ENCODE assay signal across 23 cellular contexts in genomic region chr5:54561646-54562045, GRCh38.
"Had no signal": no experiment of that assay in that cellular context is flagged by ENCODE, and none has a peak within 500 bp of the region (broad histone marks: within the 10 kb centered on the region; RNA-seq: fewer than 3 reads in every experiment).

No MANE protein-coding gene starts in this region.

- ATAC-seq: effector memory CD8-positive, alpha-beta T cell; foreskin keratinocyte; gastroesophageal sphincter; heart left ventricle; left cardiac atrium; left lung; left ventricle myocardium superior; lower lobe of right lung; naive thymus-derived CD4-positive, alpha-beta T cell had no signal

- H3K27ac Mint-ChIP-seq: effector memory CD8-positive, alpha-beta T cell; endodermal cell; memory B cell; naive thymus-derived CD4-positive, alpha-beta T cell had no signal

- H3K36me3 Mint-ChIP-seq: memory B cell had no signal

- H3K9me3 ChIP-seq: esophagus muscularis mucosa, gastroesophageal sphincter, left lung, lower lobe of right lung had no signal

- H3K36me3 ChIP-seq: esophagus muscularis mucosa, gastroesophageal sphincter, heart left ventricle, left lung, lower lobe of right lung had no signal

- FAIRE-seq: colon, endometrium, frontal cortex, islet of Langerhans, keratinocyte had no signal

- H3K27ac ChIP-seq: coronary artery, esophagus muscularis mucosa, foreskin keratinocyte, gastroesophageal sphincter, heart left ventricle, left lung, lower lobe of right lung had no signal

- H3K27me3 Mint-ChIP-seq: effector memory CD8-positive, alpha-beta T cell; memory B cell; naive thymus-derived CD4-positive, alpha-beta T cell had no signal

- DNase-seq: effector CD8-positive, alpha-beta T cell; effector memory CD8-positive, alpha-beta T cell; endodermal cell; foreskin keratinocyte; heart left ventricle; hippocampal formation; left cardiac atrium; left lung; left ventricle myocardium superior; lower lobe of right lung; mammary epithelial cell; mesendoderm; midbrain; naive thymus-derived CD4-positive, alpha-beta T cell had no signal

- H3K9me3 Mint-ChIP-seq: effector memory CD8-positive, alpha-beta T cell; memory B cell had no signal

- H3K4me3 Mint-ChIP-seq: effector memory CD8-positive, alpha-beta T cell; endodermal cell; memory B cell; naive thymus-derived CD4-positive, alpha-beta T cell had no signal

- H3K27me3 ChIP-seq: esophagus muscularis mucosa, foreskin keratinocyte, gastroesophageal sphincter, heart left ventricle, left lung had no signal

- H3K4me1 ChIP-seq: esophagus muscularis mucosa, gastroesophageal sphincter, left lung, lower lobe of right lung had no signal

- H3K4me1 Mint-ChIP-seq: endodermal cell; naive thymus-derived CD4-positive, alpha-beta T cell had no signal

- H3K4me3 ChIP-seq: coronary artery, esophagus muscularis mucosa, gastroesophageal sphincter, heart left ventricle, left lung, lower lobe of right lung had no signal
